In the genomic region with DNA sequence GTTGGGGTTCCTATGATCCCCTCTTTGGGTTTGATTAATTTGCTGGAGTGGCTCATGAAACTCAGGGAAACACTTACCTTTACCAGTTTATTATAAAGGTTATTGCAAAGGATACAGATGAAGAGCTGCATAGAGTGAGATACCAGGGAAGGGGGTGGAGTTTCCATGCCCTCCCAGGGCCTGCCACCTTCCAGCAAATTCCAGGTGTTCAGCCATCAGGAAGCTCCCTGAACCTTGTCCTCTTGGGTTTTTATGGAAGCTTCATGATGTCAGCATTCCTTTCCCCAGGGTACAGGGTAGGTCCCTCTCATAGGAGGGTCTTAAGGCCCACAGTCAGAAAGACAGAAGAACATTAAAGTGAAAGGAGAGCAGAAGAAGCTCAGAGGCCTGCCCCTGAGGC, we compare ENCODE assay signal across 27 cellular contexts.
"Had no signal": no experiment of that assay in that cellular context is flagged by ENCODE, and none has a peak within 500 bp of the region (broad histone marks: within the 10 kb centered on the region; RNA-seq: fewer than 3 reads in every experiment).

No MANE protein-coding gene starts in this region.

- H3K4me1 ChIP-seq: neural progenitor cell, parathyroid adenoma, prostate gland, right lobe of liver, sigmoid colon, stomach, thyroid gland, tibial nerve, upper lobe of left lung, uterus had no signal

- H3K27ac Mint-ChIP-seq: naive B cell; naive thymus-derived CD8-positive, alpha-beta T cell; neural progenitor cell; stimulated activated effector memory CD8-positive, alpha-beta T cell treated with anti-CD3 and anti-CD28 coated beads, Interleukin-12 subunit alpha, Interleukin-12 subunit beta, amount 100 ng/mL, for 72 hours; stimulated activated naive B cell treated with anti-CD40 and anti-IgM and Interleukin-4, amounts not matched to agents 10 μg/mL and 1 μg/mL and 100 μg/mL, for 72 hours; stimulated activated naive CD8-positive, alpha-beta T cell treated with anti-CD3 and anti-CD28 coated beads, Interleukin-15, Interleukin-2, amounts not matched to agents 100 ng/mL and 50 ng/mL, for 24 hours had no signal

- H3K27me3 Mint-ChIP-seq: naive B cell; stimulated activated naive B cell treated with anti-CD40 and anti-IgM and Interleukin-4, amounts not matched to agents 10 μg/mL and 1 μg/mL and 100 μg/mL, for 72 hours; stimulated activated naive CD8-positive, alpha-beta T cell treated with anti-CD3 and anti-CD28 coated beads, Interleukin-15, Interleukin-2, amounts not matched to agents 100 ng/mL and 50 ng/mL, for 24 hours had no signal

- H3K36me3 Mint-ChIP-seq: naive B cell; naive thymus-derived CD8-positive, alpha-beta T cell; neural progenitor cell; stimulated activated effector memory CD8-positive, alpha-beta T cell treated with anti-CD3 and anti-CD28 coated beads, Interleukin-12 subunit alpha, Interleukin-12 subunit beta, amount 100 ng/mL, for 72 hours; stimulated activated naive B cell treated with anti-CD40 and anti-IgM and Interleukin-4, amounts not matched to agents 10 μg/mL and 1 μg/mL and 100 μg/mL, for 72 hours had no signal

- H3K4me2 ChIP-seq: neural progenitor cell had no signal

- H3K4me1 Mint-ChIP-seq: naive B cell; naive thymus-derived CD8-positive, alpha-beta T cell; nephron; neural progenitor cell; stimulated activated effector memory CD8-positive, alpha-beta T cell treated with anti-CD3 and anti-CD28 coated beads, Interleukin-12 subunit alpha, Interleukin-12 subunit beta, amount 100 ng/mL, for 72 hours; stimulated activated naive B cell treated with anti-CD40 and anti-IgM and Interleukin-4, amounts not matched to agents 10 μg/mL and 1 μg/mL and 100 μg/mL, for 72 hours had no signal

- H3K27ac ChIP-seq: neural progenitor cell, ovary, parathyroid adenoma, prostate gland, right lobe of liver, sigmoid colon, stomach, thoracic aorta, thyroid gland, tibial nerve, upper lobe of left lung, uterus had no signal

- H3K9me3 Mint-ChIP-seq: nephron; stimulated activated naive B cell treated with anti-CD40 and anti-IgM and Interleukin-4, amounts not matched to agents 10 μg/mL and 1 μg/mL and 100 μg/mL, for 72 hours had no signal

- H3K4me3 ChIP-seq: neural progenitor cell, ovary, prostate gland, right lobe of liver, sigmoid colon, stomach, thoracic aorta, thyroid gland, tibial nerve, upper lobe of left lung, uterus had no signal

- DNase-seq: naive B cell; naive thymus-derived CD8-positive, alpha-beta T cell; occipital lobe; ovary; right cardiac atrium; right lobe of liver; sigmoid colon; small intestine; stimulated activated CD4-positive, alpha-beta T cell treated with anti-CD3 and anti-CD28 coated beads, Interleukin-15, amount 100 ng/mL, for 24 hours; stimulated activated CD4-positive, alpha-beta T cell treated with anti-CD3 and anti-CD28 coated beads, Interleukin-2, amount 100 ng/mL, for 24 hours; stimulated activated CD4-positive, alpha-beta T cell treated with anti-CD3 and anti-CD28 coated beads, Interleukin-2, amount 100 ng/mL, for 48 hours; stimulated activated CD4-positive, alpha-beta T cell treated with anti-CD3 and anti-CD28 coated beads, Interleukin-4, amount 100 ng/mL, for 24 hours; stimulated activated naive B cell treated with anti-CD40 and anti-IgM and Interleukin-4, amounts not matched to agents 10 μg/mL and 1 μg/mL and 100 μg/mL, for 72 hours; stimulated activated naive CD4-positive, alpha-beta T cell treated with Interleukin-2 at 50 U/mL for 16 hours; stomach; thyroid gland; trophoblast cell; upper lobe of left lung; uterus had no signal

- FAIRE-seq: small intestine had no signal

- H3K27me3 ChIP-seq: neural progenitor cell, ovary, right lobe of liver, sigmoid colon, stomach, thyroid gland, tibial nerve, upper lobe of left lung, uterus had no signal

- ATAC-seq: naive thymus-derived CD8-positive, alpha-beta T cell; right lobe of liver; stimulated activated effector memory CD8-positive, alpha-beta T cell treated with anti-CD3 and anti-CD28 coated beads, Interleukin-12 subunit alpha, Interleukin-12 subunit beta, amount 100 ng/mL, for 72 hours; stimulated activated naive B cell treated with anti-CD40 and anti-IgM and Interleukin-4, amounts not matched to agents 10 μg/mL and 1 μg/mL and 100 μg/mL, for 72 hours had no signal

- H3K79me2 ChIP-seq: parathyroid adenoma had no signal

- H3K36me3 ChIP-seq: neural progenitor cell, ovary, prostate gland, right lobe of liver, sigmoid colon, stomach, thoracic aorta, thyroid gland, tibial nerve, upper lobe of left lung, uterus had no signal

- H3K9ac ChIP-seq: neural progenitor cell, parathyroid adenoma had no signal

- H3K4me3 Mint-ChIP-seq: naive B cell; naive thymus-derived CD8-positive, alpha-beta T cell; nephron; neural progenitor cell; stimulated activated effector memory CD8-positive, alpha-beta T cell treated with anti-CD3 and anti-CD28 coated beads, Interleukin-12 subunit alpha, Interleukin-12 subunit beta, amount 100 ng/mL, for 72 hours; stimulated activated naive B cell treated with anti-CD40 and anti-IgM and Interleukin-4, amounts not matched to agents 10 μg/mL and 1 μg/mL and 100 μg/mL, for 72 hours; stimulated activated naive CD8-positive, alpha-beta T cell treated with anti-CD3 and anti-CD28 coated beads, Interleukin-15, Interleukin-2, amounts not matched to agents 100 ng/mL and 50 ng/mL, for 24 hours had no signal
